19 cellular contexts compared by ENCODE assay signal in the genomic region with DNA sequence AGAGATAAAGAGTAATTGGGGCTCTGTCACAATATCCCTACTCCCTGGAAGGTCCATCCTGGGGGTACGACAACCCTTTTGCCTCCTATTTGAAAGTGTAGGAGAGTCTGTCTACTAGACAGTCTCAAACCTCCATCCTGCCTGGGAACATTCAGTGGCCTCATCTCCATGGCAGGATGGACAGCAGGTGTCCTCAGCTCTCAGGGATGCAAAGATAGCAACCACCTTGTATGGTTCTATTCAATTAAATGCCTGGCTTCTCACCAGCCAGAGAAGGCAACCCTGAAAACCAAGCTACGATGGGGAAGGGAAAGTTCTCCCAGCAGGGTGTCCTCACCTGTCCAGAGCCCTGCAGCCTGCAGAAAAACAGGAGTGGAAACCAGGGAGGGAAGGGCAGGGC.
DNase-seq lines count a peak whose midpoint lies in the region; ATAC-seq and TF ChIP-seq lines count a peak whose summit lies in the region.
"Had no signal": no experiment of that assay in that cellular context is flagged by ENCODE, and none has a peak within 500 bp of the region (broad histone marks: within the 10 kb centered on the region; RNA-seq: fewer than 3 reads in every experiment).

No MANE protein-coding gene starts in this region.

- H3K4me3 ChIP-seq in epithelial cell of proximal tubule (ENCODE audit: low read depth, low read length) = no peak overlapping the region
- H3K4me3 ChIP-seq: GM23248, K562, SJCRH30 had no signal

- ATAC-seq in HG03045 (IDR thresholded peaks at IDR 0.05; ENCODE audit: unreplicated experiment) = no peak
- ATAC-seq: HCT116, K562, Panc1, T-helper 17 cell had no signal

- DNase-seq in NCI-H345 (lab: John Stamatoyannopoulos, UW) = peak; percentile 45
- no peak for DNase-seq in NCI-H345 treated with DMSO at 0.1 percent for 48 hours (lab: John Stamatoyannopoulos, UW; ENCODE audit: unreplicated experiment)
- DNase-seq in COR-L47 (lab: John Stamatoyannopoulos, UW) = peak; percentile 32
- DNase-seq in NCI-H526 treated with DMSO at 0.1 percent for 48 hours (lab: John Stamatoyannopoulos, UW) = peak; percentile 11
- no peak for DNase-seq in epithelial cell of proximal tubule (ENCODE audit: low read depth)
- no peak for DNase-seq in stimulated activated naive CD4-positive, alpha-beta T cell (lab: John Stamatoyannopoulos, UW)
- DNase-seq in HK-2 (ENCODE audit: unreplicated experiment) = no peak
- DNase-seq: AML-193, DMS 273 treated with DMSO at 0.1 percent for 48 hours, GF-D8, GM23248, NCI-H1092 treated with DMSO at 0.1 percent for 48 hours, NCI-H187, SJCRH30, T-helper 17 cell had no signal

- peak; percentile 13 for TF ChIP-seq CTCF in epithelial cell of proximal tubule (conservative IDR thresholded peaks at IDR 0.05; ENCODE audit: low read depth, low read length)

Comparison
In these comparisons a context has a peak if more than half of its experiments do, and no peak if none do; other contexts are left out.
1. DNase-seq: peak in NCI-H345 (single experiment), COR-L47 (single experiment) and NCI-H526 treated with DMSO at 0.1 percent for 48 hours (single experiment); none in NCI-H345 treated with DMSO at 0.1 percent for 48 hours (single experiment), epithelial cell of proximal tubule (single experiment), stimulated activated naive CD4-positive, alpha-beta T cell (0 of 6) and HK-2 (single experiment).